ENCODE assay signal across 20 cellular contexts in the genomic region with DNA sequence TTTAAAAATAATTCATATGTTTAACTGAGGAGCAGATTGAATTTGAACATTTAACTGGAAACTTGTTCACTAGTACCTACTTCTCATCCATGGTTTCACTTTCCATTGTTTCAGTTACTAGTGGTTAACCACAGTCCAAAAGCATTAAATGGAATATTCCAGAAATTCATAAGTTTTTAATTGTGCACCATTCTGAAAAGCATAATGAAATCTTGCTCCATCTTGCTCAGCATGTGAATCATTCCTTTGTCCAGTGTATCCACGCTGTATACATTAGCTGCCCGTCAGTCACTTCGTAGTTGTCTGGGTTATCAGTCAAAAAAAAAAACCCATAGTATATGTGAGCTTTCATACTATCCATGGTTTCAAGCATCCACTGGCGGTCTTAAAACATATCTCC.
A peak's percentile ranks its signal among the peaks of the same experiment; 100 is the strongest.
DNase-seq lines count a peak whose midpoint lies in the region; ATAC-seq and TF ChIP-seq lines count a peak whose summit lies in the region.
"Had no signal": no experiment of that assay in that cellular context is flagged by ENCODE, and none has a peak within 500 bp of the region (broad histone marks: within the 10 kb centered on the region; RNA-seq: fewer than 3 reads in every experiment).

No MANE protein-coding gene starts in this region.

- H4K20me1 ChIP-seq in DND-41 (ENCODE audit: insufficient read depth, low read length): no peaks in the 10 kb centered on the region
- no peaks in the 10 kb centered on the region for H4K20me1 ChIP-seq in OCI-LY3 (ENCODE audit: insufficient read depth, low read length)
- H4K20me1 ChIP-seq: BLaER1 treated with 17β-estradiol and CSF1 and Interleukin-3, amounts not matched to agents 10 nM and 100 nM had no signal

- DNase-seq in DND-41 (no peak), LHCN-M2 (ENCODE audit: low read depth) (peak; percentile 13), esophagus squamous epithelium (lab: John Stamatoyannopoulos, UW) (no peak), vagina (ENCODE audit: extremely low spot score in 2 of 2) (no peak)
- DNase-seq in stimulated activated CD4-positive, alpha-beta T cell treated with anti-CD3 and anti-CD28 coated beads, Interleukin-1b, Interleukin-23, amount 100 ng/mL, for 48 hours: no peak
- DNase-seq: activated CD4-positive, alpha-beta T cell treated with anti-CD3 and anti-CD28 coated beads for 1 hour; activated T-cell treated with anti-CD3 and anti-CD28 coated beads, Interleukin-2, amount 50 U/mL, for 72 hours; aorta; glutamatergic neuron; H9; NCI-H1436; NCI-H526 treated with DMSO at 0.1 percent for 48 hours; SHP77 treated with DMSO at 0.1 percent for 48 hours; uterus had no signal

- no peak overlapping the region for H2AFZ ChIP-seq in DND-41 (ENCODE audit: low read depth, low read length)
- H2AFZ ChIP-seq in OCI-LY3 (ENCODE audit: low read depth, low read length): no peak overlapping the region
- H2AFZ ChIP-seq: neural progenitor cell had no signal

- ATAC-seq in DND-41 (ENCODE audit: insufficient read depth, low read depth): peak; percentile 48; the same call in 2 of the 3 replicates
- no peak for ATAC-seq in HG02642 (IDR thresholded peaks at IDR 0.05; ENCODE audit: poor library complexity, unreplicated experiment)
- no peak for ATAC-seq in HG02763 (IDR thresholded peaks at IDR 0.05; ENCODE audit: unreplicated experiment)
- ATAC-seq: activated T-cell treated with anti-CD3 and anti-CD28 coated beads, Interleukin-2, amount 50 U/mL, for 72 hours; esophagus mucosa had no signal

- 58 to 59% methylated on average over 4 of the region's 4 CpGs for WGBS in esophagus squamous epithelium, 2 donors

- H3K9me3 ChIP-seq in DND-41 (ENCODE audit: insufficient read depth, low read length, severe bottlenecking) (no peaks in the 10 kb centered on the region), OCI-LY3 (ENCODE audit: insufficient read depth, low read length) (no peaks in the 10 kb centered on the region), esophagus squamous epithelium (no peaks in the 10 kb centered on the region), vagina (no peaks in the 10 kb centered on the region)
- H3K9me3 ChIP-seq: BLaER1 treated with 17β-estradiol and CSF1 and Interleukin-3, amounts not matched to agents 10 nM and 100 nM; uterus had no signal

- H3K9ac ChIP-seq in DND-41 (ENCODE audit: low read depth, low read length) (no peak overlapping the region), OCI-LY3 (ENCODE audit: low read length) (no peak overlapping the region)
- H3K9ac ChIP-seq: BLaER1 treated with 17β-estradiol and CSF1 and Interleukin-3, amounts not matched to agents 10 nM and 100 nM; neural progenitor cell had no signal

- H3K4me2 ChIP-seq in DND-41 (ENCODE audit: insufficient read depth, low read length) (no peak overlapping the region), OCI-LY3 (ENCODE audit: low read length) (peak overlapping the region; percentile 41)
- H3K4me2 ChIP-seq: BLaER1 treated with 17β-estradiol and CSF1 and Interleukin-3, amounts not matched to agents 10 nM and 100 nM; neural progenitor cell had no signal

- TF ChIP-seq CTCF in DND-41 (IDR thresholded peaks at IDR 0.05; ENCODE audit: borderline replicate concordance, extremely low read depth, low read length, poor library complexity, severe bottlenecking): no peak
- TF ChIP-seq CTCF in OCI-LY3 (IDR thresholded peaks at IDR 0.05; ENCODE audit: low read depth, low read length): no peak
- TF ChIP-seq CTCF in esophagus squamous epithelium (IDR thresholded peaks at IDR 0.05): no peak
- no peak for TF ChIP-seq CTCF in vagina (IDR thresholded peaks at IDR 0.05)

- intact Hi-C loops in esophagus squamous epithelium (cut with DNase I) (no loop called here), vagina (cut with DNase I) (no loop called here)

- no peaks in the 10 kb centered on the region for H3K36me3 ChIP-seq in DND-41 (ENCODE audit: insufficient read depth, low read length)
- no peaks in the 10 kb centered on the region for H3K36me3 ChIP-seq in OCI-LY3 (replicated peaks; ENCODE audit: low read depth, low read length)
- no peaks in the 10 kb centered on the region for H3K36me3 ChIP-seq in esophagus squamous epithelium
- no peaks in the 10 kb centered on the region for H3K36me3 ChIP-seq in vagina
- H3K36me3 ChIP-seq: BLaER1 treated with 17β-estradiol and CSF1 and Interleukin-3, amounts not matched to agents 10 nM and 100 nM; neural progenitor cell; uterus had no signal

- TF ChIP-seq POLR2A in esophagus squamous epithelium (IDR thresholded peaks at IDR 0.05) (no peak), vagina (IDR thresholded peaks at IDR 0.05) (no peak)

- H3K27ac ChIP-seq in DND-41 (ENCODE audit: low read length) (no peak overlapping the region), OCI-LY3 (ENCODE audit: low read length) (no peak overlapping the region), esophagus squamous epithelium (peak overlapping the region in 3 of 4 donors; percentile 14 to 53 (median 26)), vagina (no peak overlapping the region)
- H3K27ac ChIP-seq: BLaER1 treated with 17β-estradiol and CSF1 and Interleukin-3, amounts not matched to agents 10 nM and 100 nM; neural progenitor cell; uterus had no signal

- H3K4me1 ChIP-seq in DND-41 (ENCODE audit: insufficient read depth, low read length): peaks cover 6% of the 10 kb centered on the region
- H3K4me1 ChIP-seq in OCI-LY3 (ENCODE audit: low read length): peaks cover 37% of the 10 kb centered on the region
- peaks cover 0 to 35% (median 12%) of the 10 kb centered on the region in 3 donors for H3K4me1 ChIP-seq in esophagus squamous epithelium
- H3K4me1 ChIP-seq in vagina: peaks cover 14% of the 10 kb centered on the region
- H3K4me1 ChIP-seq: neural progenitor cell, uterus had no signal

- H3K79me2 ChIP-seq in DND-41 (ENCODE audit: insufficient read depth, low read length) (no peaks in the 10 kb centered on the region), OCI-LY3 (ENCODE audit: low read length) (no peaks in the 10 kb centered on the region)

- H3K27me3 ChIP-seq in DND-41 (ENCODE audit: insufficient read depth, low read length, poor library complexity): no peaks in the 10 kb centered on the region
- H3K27me3 ChIP-seq in OCI-LY3 (ENCODE audit: low read depth, low read length): no peaks in the 10 kb centered on the region
- H3K27me3 ChIP-seq in esophagus squamous epithelium: no peaks in the 10 kb centered on the region
- H3K27me3 ChIP-seq in vagina: no peaks in the 10 kb centered on the region
- H3K27me3 ChIP-seq: BLaER1 treated with 17β-estradiol and CSF1 and Interleukin-3, amounts not matched to agents 10 nM and 100 nM; neural progenitor cell; uterus had no signal

- H3K4me3 ChIP-seq in DND-41 (ENCODE audit: low read depth in 1 of 2, low read length in 2 of 2) (no peak overlapping the region), OCI-LY3 (ENCODE audit: low read length) (peak overlapping the region; percentile 11; the same call in 1 of the 2 replicates), esophagus squamous epithelium (no peak overlapping the region), vagina (no peak overlapping the region)
- H3K4me3 ChIP-seq: BLaER1 treated with 17β-estradiol and CSF1 and Interleukin-3, amounts not matched to agents 10 nM and 100 nM; neural progenitor cell; uterus had no signal

Comparison
In these comparisons a context has a peak if more than half of its experiments do, and no peak if none do; other contexts are left out.
1. H3K27ac ChIP-seq: peak in esophagus squamous epithelium (3 of 4); none in DND-41 (single experiment), OCI-LY3 (single experiment) and vagina (single experiment).